In genomic region chr6:167239470-167239869, GRCh38 we compare ENCODE assay signal across 14 cellular contexts. TPM values are rescaled to one million over a fixed set of nuclear protein-coding genes. Genes with fewer than 3 reads are reported as not detected.
"Had no signal": no experiment of that assay in that cellular context is flagged by ENCODE, and none has a peak within 500 bp of the region (broad histone marks: within the 10 kb centered on the region; RNA-seq: fewer than 3 reads in every experiment).

No MANE protein-coding gene starts in this region.

RNA-seq across cellular contexts. Expression of gene UNC93A, which starts 51.6 kb away (rescaled TPM):
- total RNA-seq: natural killer cell, omental fat pad, osteocyte, pancreas, posterior vena cava, pulmonary artery endothelial cell, right atrium auricular region, sciatic nerve, smooth muscle cell, spleen, transverse colon, upper lobe of left lung, ureter had no signal
- polyA plus RNA-seq: neural cell, pancreas, smooth muscle cell, spleen had no signal
